Comparison of ENCODE assay signal across 1 cellular context in genomic region chr11:115886111-115886733, GRCh38.
TF ChIP-seq lines count a peak whose summit lies in the region.

No MANE protein-coding gene starts in this region.

TF ChIP-seq in GM23338, 12 proteins besides CTCF, POLR2A, EP300 and RAD21 (continued from another document):
- TF ChIP-seq ZNF462 (CRISPR knock-in tag; IDR thresholded peaks at IDR 0.05) = no peak
- no peak for TF ChIP-seq NANOG (IDR thresholded peaks at IDR 0.05; ENCODE audit: borderline replicate concordance)
- TF ChIP-seq REST (IDR thresholded peaks at IDR 0.05; ENCODE audit: unreplicated experiment) = no peak
